In genomic region chr5:18068851-18069250, GRCh38 we compare ENCODE assay signal across 18 cellular contexts.
"Had no signal": no experiment of that assay in that cellular context is flagged by ENCODE, and none has a peak within 500 bp of the region (broad histone marks: within the 10 kb centered on the region; RNA-seq: fewer than 3 reads in every experiment).

No MANE protein-coding gene starts in this region.

- H3K36me3 Mint-ChIP-seq: type B pancreatic cell had no signal

- ATAC-seq: activated T-cell treated with anti-CD3 and anti-CD28 coated beads, Interleukin-2, amount 50 U/mL, for 72 hours; left colon; right cardiac atrium had no signal

- H3K9me3 Mint-ChIP-seq: type B pancreatic cell had no signal

- H3K4me1 ChIP-seq: prostate gland had no signal

- H3K36me3 ChIP-seq: brain microvascular endothelial cell, prostate gland had no signal

- DNase-seq: activated CD4-positive, alpha-beta T cell treated with anti-CD3 and anti-CD28 coated beads, Interleukin-2, amount 50 U/mL, for 4 hours; activated effector memory CD4-positive, alpha-beta T cell treated with anti-CD3 and anti-CD28 coated beads, Interleukin-2, amount 50 U/mL, for 16 hours; activated naive CD4-positive, alpha-beta T cell treated with anti-CD3 and anti-CD28 coated beads, Interleukin-2, amount 50 U/mL, for 16 hours; activated T-cell treated with anti-CD3 and anti-CD28 coated beads, Interleukin-2, amount 50 U/mL, for 72 hours; aorta; brain microvascular endothelial cell; central memory CD4-positive, alpha-beta T cell; dorsolateral prefrontal cortex; hippocampal formation; islet precursor cell; left colon; right cardiac atrium; small intestine; stimulated activated CD4-positive, alpha-beta T cell treated with anti-CD3 and anti-CD28 coated beads, Interleukin-15, amount 100 ng/mL, for 24 hours; stimulated activated CD4-positive, alpha-beta T cell treated with anti-CD3 and anti-CD28 coated beads, Interleukin-2, amount 100 ng/mL, for 48 hours had no signal

- H3K27me3 ChIP-seq: brain microvascular endothelial cell, dorsolateral prefrontal cortex had no signal

- H3K4me3 Mint-ChIP-seq: activated T-cell treated with anti-CD3 and anti-CD28 coated beads, Interleukin-2, amount 50 U/mL, for 72 hours; stimulated activated naive CD8-positive, alpha-beta T cell treated with anti-CD3 and anti-CD28 coated beads, Interleukin-15, Interleukin-2, amounts not matched to agents 100 ng/mL and 50 ng/mL, for 24 hours; type B pancreatic cell had no signal

- H3K27ac ChIP-seq: brain microvascular endothelial cell, dorsolateral prefrontal cortex, prostate gland had no signal

- H3K9me3 ChIP-seq: prostate gland had no signal

- H3K27ac Mint-ChIP-seq: activated T-cell treated with anti-CD3 and anti-CD28 coated beads, Interleukin-2, amount 50 U/mL, for 72 hours; stimulated activated naive CD8-positive, alpha-beta T cell treated with anti-CD3 and anti-CD28 coated beads, Interleukin-15, Interleukin-2, amounts not matched to agents 100 ng/mL and 50 ng/mL, for 24 hours; type B pancreatic cell had no signal

- H3K27me3 Mint-ChIP-seq: stimulated activated naive CD8-positive, alpha-beta T cell treated with anti-CD3 and anti-CD28 coated beads, Interleukin-15, Interleukin-2, amounts not matched to agents 100 ng/mL and 50 ng/mL, for 24 hours; type B pancreatic cell had no signal

- H3K4me3 ChIP-seq: dorsolateral prefrontal cortex, prostate gland had no signal
